Comparison of ENCODE assay signal across 16 cellular contexts in the genomic region with DNA sequence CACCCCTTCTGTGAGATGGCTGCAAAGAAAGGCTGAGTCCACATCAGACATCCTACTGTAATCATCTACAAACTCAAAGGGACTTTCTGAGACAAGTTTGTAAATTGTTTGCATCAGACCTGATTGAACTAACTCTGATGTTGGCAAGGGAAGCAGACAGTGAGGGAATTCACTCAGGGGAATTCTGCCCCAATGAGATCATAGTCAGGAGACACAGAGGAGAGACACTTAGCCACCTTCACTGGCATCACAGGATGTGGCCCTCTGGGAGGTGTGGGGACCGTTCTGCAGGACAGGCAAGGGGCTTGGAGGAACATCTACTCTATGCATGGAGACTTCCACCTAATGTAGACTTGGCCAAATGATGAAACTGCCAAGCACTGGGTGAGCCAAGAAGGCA.
DNase-seq lines count a peak whose midpoint lies in the region; ATAC-seq, FAIRE-seq and TF ChIP-seq lines count a peak whose summit lies in the region.
"Had no signal": no experiment of that assay in that cellular context is flagged by ENCODE, and none has a peak within 500 bp of the region (broad histone marks: within the 10 kb centered on the region; RNA-seq: fewer than 3 reads in every experiment).

No MANE protein-coding gene starts in this region.

- H3K36me3 ChIP-seq in kidney (ENCODE audit: control insufficient read depth in 1 of 2, insufficient read depth in 2 of 2, low read length in 2 of 2) (no peaks in the 10 kb centered on the region), gastroesophageal sphincter (no peaks in the 10 kb centered on the region)

- ATAC-seq in GM21423 (IDR thresholded peaks at IDR 0.05; ENCODE audit: unreplicated experiment), result peak; percentile 40
- ATAC-seq in HG03442 (IDR thresholded peaks at IDR 0.05; ENCODE audit: unreplicated experiment), result peak; percentile 32
- ATAC-seq in gastroesophageal sphincter, result no peak
- ATAC-seq: psoas muscle, T-cell had no signal

- H3K4me3 ChIP-seq in kidney (ENCODE audit: low read length in 2 of 2) (no peak overlapping the region), gastroesophageal sphincter (no peak overlapping the region)
- H3K4me3 ChIP-seq: psoas muscle had no signal

- FAIRE-seq in kidney (lab: Jason Lieb, UNC) (no peak), H54 (lab: Jason Lieb, UNC) (no peak)

- peak; percentile 71 for DNase-seq in Caki2 (ENCODE audit: low read depth)
- DNase-seq in kidney, result peak; percentile 21
- DNase-seq in NCI-H1105 (lab: John Stamatoyannopoulos, UW), result no peak
- no peak for DNase-seq in occipital lobe (lab: John Stamatoyannopoulos, UW)
- DNase-seq in H54 (ENCODE audit: insufficient read length, low spot score), result no peak
- DNase-seq: activated CD4-positive, alpha-beta T cell treated with anti-CD3 and anti-CD28 coated beads for 4 hours; activated T-cell treated with anti-CD3 and anti-CD28 coated beads, Interleukin-2, amount 50 U/mL, for 24 hours; dermis blood vessel endothelial cell; MM.1S; psoas muscle; stimulated activated CD4-positive, alpha-beta T cell treated with anti-CD3 and anti-CD28 coated beads, Interleukin-2, amount 100 ng/mL, for 48 hours; stimulated activated naive CD4-positive, alpha-beta T cell; T-cell had no signal

- 80% methylated on average over 1 of the region's 1 CpG; no CpG with 5 or more reads in 1 of the 2 donors for WGBS in gastroesophageal sphincter (ENCODE audit: low coverage in 1 of 2), 2 donors

- TF ChIP-seq POLR2A in gastroesophageal sphincter (IDR thresholded peaks at IDR 0.05) (no peak), H54 (IDR thresholded peaks at IDR 0.05; ENCODE audit: low read depth, low read length) (no peak)

- TF ChIP-seq CTCF in kidney (IDR thresholded peaks at IDR 0.05; ENCODE audit: borderline replicate concordance, extremely low read depth, insufficient read depth) (no peak), gastroesophageal sphincter (IDR thresholded peaks at IDR 0.05) (no peak)

- in situ Hi-C loops in Caki2 (cut with HindIII; ENCODE audit: low pct_unique_long_range_greater_than_20kb, low sequenced_read_pairs), result no loop called here

- H3K9me3 ChIP-seq in kidney (ENCODE audit: control insufficient read depth in 1 of 2, low read length in 2 of 2) (no peaks in the 10 kb centered on the region), gastroesophageal sphincter (no peaks in the 10 kb centered on the region)
- H3K9me3 ChIP-seq: psoas muscle had no signal

- intact Hi-C loops in kidney (cut with DNase I), result no loop called here

- no peaks in the 10 kb centered on the region for H3K27me3 ChIP-seq in gastroesophageal sphincter

- H3K27ac ChIP-seq in kidney (ENCODE audit: low read depth in 2 of 2, low read length in 2 of 2) (no peak overlapping the region), gastroesophageal sphincter (no peak overlapping the region)
- H3K27ac ChIP-seq: psoas muscle had no signal

- no peak overlapping the region for H3K9ac ChIP-seq in kidney (ENCODE audit: low read length in 2 of 2)

- TF ChIP-seq EP300 in gastroesophageal sphincter (IDR thresholded peaks at IDR 0.05), result no peak

- H3K4me1 ChIP-seq in kidney (ENCODE audit: control insufficient read depth in 1 of 2, insufficient read depth in 1 of 2, low read depth in 1 of 2, low read length in 2 of 2) (no peaks in the 10 kb centered on the region), gastroesophageal sphincter (no peaks in the 10 kb centered on the region)
- H3K4me1 ChIP-seq: psoas muscle had no signal

Comparison
In these comparisons a context has a peak if more than half of its experiments do, and no peak if none do; other contexts are left out.
1. DNase-seq: peak in Caki2 (single experiment) and kidney (single experiment); none in NCI-H1105 (single experiment), occipital lobe (single experiment) and H54 (single experiment).